In genomic region chr19:35755550-35756371, GRCh38 we compare ENCODE assay signal across 8 cellular contexts.
A peak's percentile ranks its signal among the peaks of the same experiment; 100 is the strongest.
DNase-seq lines count a peak whose midpoint lies in the region; ATAC-seq and TF ChIP-seq lines count a peak whose summit lies in the region.

No MANE protein-coding gene starts in this region.

- H3K4me3 Mint-ChIP-seq in memory B cell, result peak overlapping the region; percentile 41

- no peaks in the 10 kb centered on the region for H3K9me3 Mint-ChIP-seq in memory B cell

- H3K4me1 Mint-ChIP-seq in memory B cell, result peaks cover 20% of the 10 kb centered on the region

- H3K36me3 Mint-ChIP-seq in memory B cell, result peaks cover 23% of the 10 kb centered on the region

- peak; percentile 40 for DNase-seq in activated gamma-delta T cell treated with Interleukin-2 at 50 U/mL for 16 hours
- DNase-seq in activated gamma-delta T cell (lab: John Stamatoyannopoulos, UW), result no peak
- DNase-seq in choroid plexus epithelial cell (ENCODE audit: low read depth), result peak; percentile 87
- DNase-seq in memory B cell (ENCODE audit: low spot score in 2 of 2), result no peak
- peak; percentile 48 for DNase-seq in stimulated activated naive CD4-positive, alpha-beta T cell treated with Interleukin-2 at 50 U/mL for 16 hours (lab: John Stamatoyannopoulos, UW)
- DNase-seq in NCI-H2029 treated with DMSO at 0.1 percent for 48 hours (lab: John Stamatoyannopoulos, UW), result no peak

- H3K4me3 ChIP-seq in choroid plexus epithelial cell (ENCODE audit: low read depth, low read length), result peak overlapping the region; percentile 82

- no peak overlapping the region for H3K27ac Mint-ChIP-seq in memory B cell

- H3K27me3 Mint-ChIP-seq in memory B cell, result peaks cover 13% of the 10 kb centered on the region

- ATAC-seq in memory B cell (ENCODE audit: low read depth) (peak; percentile 5), GM18505 (IDR thresholded peaks at IDR 0.05; ENCODE audit: unreplicated experiment) (no peak), HG02610 (IDR thresholded peaks at IDR 0.05; ENCODE audit: unreplicated experiment) (no peak)

- no peak for TF ChIP-seq POLR2A in GM18505 (IDR thresholded peaks at IDR 0.05; ENCODE audit: borderline replicate concordance, extremely low read depth, insufficient read depth, insufficient read length)

- TF ChIP-seq CTCF in choroid plexus epithelial cell (conservative IDR thresholded peaks at IDR 0.05; ENCODE audit: low read depth, low read length), result no peak

Comparison
In these comparisons a context has a peak if more than half of its experiments do, and no peak if none do; other contexts are left out.
1. DNase-seq: peak in activated gamma-delta T cell treated with Interleukin-2 at 50 U/mL for 16 hours (single experiment), choroid plexus epithelial cell (single experiment) and stimulated activated naive CD4-positive, alpha-beta T cell treated with Interleukin-2 at 50 U/mL for 16 hours (single experiment); none in activated gamma-delta T cell (single experiment), memory B cell (0 of 2) and NCI-H2029 treated with DMSO at 0.1 percent for 48 hours (single experiment).